Comparison of ENCODE assay signal across 8 cellular contexts in genomic region chr1:958823-959729, GRCh38. TPM values are rescaled to one million over a fixed set of nuclear protein-coding genes. Genes with fewer than 3 reads are reported as not detected.
DNase-seq lines count a peak whose midpoint lies in the region; ATAC-seq and TF ChIP-seq lines count a peak whose summit lies in the region.

Gene NOC2L (minus strand): TSS chr1:959256. CDS start chr1:959240, 16 bp downstream.

- peak; percentile 84 for ATAC-seq in CD4-positive, alpha-beta T cell (ENCODE audit: poor library complexity)
- peak; percentile 63 for ATAC-seq in GM19438 (IDR thresholded peaks at IDR 0.05; ENCODE audit: low read depth, unreplicated experiment)

- intact Hi-C loops in CD4-positive, alpha-beta T cell (cut with DNase I, micrococcal nuclease): loop anchor here in 1 of 2 experiments (5.0 kb wide), 1 partner anchor 52 kb away; no protein-coding TSS in a partner anchor

- H3K4me3 Mint-ChIP-seq in CD4-positive, alpha-beta T cell: peak within 1 kb of the TSS; percentile 90
- peak within 1 kb of the TSS; percentile 94 for H3K4me3 Mint-ChIP-seq in endothelial cell (ENCODE audit: unreplicated experiment)

- no peaks in the 10 kb centered on the region for H3K27me3 Mint-ChIP-seq in CD4-positive, alpha-beta T cell
- peaks cover 12% of the 10 kb centered on the region for H3K27me3 Mint-ChIP-seq in endothelial cell (ENCODE audit: unreplicated experiment)

- CTCF ChIA-PET in CD4-positive, alpha-beta T cell (lab: Charles Lee): interaction anchor here (0.7 to 1.5 kb wide), 3 partner anchors 25 to 90 kb away, joined by 3 to 6 read pairs (median 3); no protein-coding TSS in a partner anchor

- H3K27me3 ChIP-seq in CD4-positive, alpha-beta T cell (ENCODE audit: control insufficient read depth, insufficient read depth, low read length): no peaks in the 10 kb centered on the region
- H3K27me3 ChIP-seq in OCI-LY3 (ENCODE audit: low read depth, low read length) (no peaks in the 10 kb centered on the region), mononuclear cell (ENCODE audit: insufficient read depth, low read length) (no peaks in the 10 kb centered on the region)

- no peaks in the 10 kb centered on the region for H3K9me3 ChIP-seq in CD4-positive, alpha-beta T cell (ENCODE audit: control insufficient read depth, low read length)
- H3K9me3 ChIP-seq in OCI-LY3 (ENCODE audit: insufficient read depth, low read length) (no peaks in the 10 kb centered on the region), mononuclear cell (ENCODE audit: low read depth, low read length) (no peaks in the 10 kb centered on the region)

- peak within 1 kb of the TSS; percentile 86 for H3K9ac ChIP-seq in OCI-LY3 (ENCODE audit: low read length)

- H3K4me1 ChIP-seq in OCI-LY3 (ENCODE audit: low read length): peaks cover 14% of the 10 kb centered on the region
- peaks cover 36% of the 10 kb centered on the region for H3K4me1 ChIP-seq in mononuclear cell (ENCODE audit: insufficient read depth, low read length)

- H3K36me3 ChIP-seq in OCI-LY3 (replicated peaks; ENCODE audit: low read depth, low read length): peaks cover 20% of the 10 kb centered on the region

- peak within 1 kb of the TSS; percentile 97 for H3K4me3 ChIP-seq in OCI-LY3 (ENCODE audit: low read length)
- H3K4me3 ChIP-seq in mononuclear cell (ENCODE audit: low read length): peak within 1 kb of the TSS; percentile 97

- TF ChIP-seq CTCF in CD4-positive, alpha-beta T cell (IDR thresholded peaks at IDR 0.05): no peak
- TF ChIP-seq CTCF in OCI-LY3 (IDR thresholded peaks at IDR 0.05; ENCODE audit: low read depth, low read length) (no peak), endothelial cell (IDR thresholded peaks at IDR 0.05; ENCODE audit: unreplicated experiment) (no peak)

- peak; percentile 88 to 99 (median 97) for DNase-seq in CD4-positive, alpha-beta T cell
- DNase-seq in HS-5 (ENCODE audit: low read depth) (peak; percentile 38), endothelial cell (ENCODE audit: low spot score) (peak; percentile 95)
- DNase-seq in activated CD8-positive, alpha-beta memory T cell treated with anti-CD3 and anti-CD28 coated beads, Interleukin-2, amount 50 U/mL, for 4 hours: peak; percentile 97
- DNase-seq in stimulated activated CD8-positive, alpha-beta memory T cell treated with anti-CD3 and anti-CD28 coated beads, Interleukin-4, amount 100 ng/mL, for 1 hour (ENCODE audit: low read depth in 2 of 2, low spot score in 1 of 2): peak; percentile 95 to 97

- peaks cover 16% of the 10 kb centered on the region for H3K4me1 Mint-ChIP-seq in CD4-positive, alpha-beta T cell (ENCODE audit: low read depth)
- H3K4me1 Mint-ChIP-seq in endothelial cell (ENCODE audit: unreplicated experiment): peaks cover 7% of the 10 kb centered on the region

- 0 out of 2 replicates have a peak, but pooled peaks cover 7% of the 10 kb centered on the region for H4K20me1 ChIP-seq in OCI-LY3 (ENCODE audit: insufficient read depth, low read length)

- POLR2A ChIA-PET in CD4-positive, alpha-beta T cell (lab: Charles Lee): interaction anchor here (0.5 to 1.4 kb wide), 5 partner anchors 21 to 416 kb away, joined by 3 to 6 read pairs (median 3); partner anchors contain the start of gene AURKAIP1

- peaks cover 25% of the 10 kb centered on the region for H3K79me2 ChIP-seq in OCI-LY3 (ENCODE audit: low read length)

- H3K36me3 Mint-ChIP-seq in CD4-positive, alpha-beta T cell (ENCODE audit: low read depth): peaks cover 39% of the 10 kb centered on the region
- peaks cover 22% of the 10 kb centered on the region for H3K36me3 Mint-ChIP-seq in endothelial cell (ENCODE audit: low read depth, unreplicated experiment)

- peak within 1 kb of the TSS; percentile 77; the same call in 1 of the 2 replicates for H2AFZ ChIP-seq in OCI-LY3 (ENCODE audit: low read depth, low read length)

- H3K27ac Mint-ChIP-seq in CD4-positive, alpha-beta T cell: peak within 1 kb of the TSS; percentile 58
- H3K27ac Mint-ChIP-seq in endothelial cell (ENCODE audit: unreplicated experiment): peak within 1 kb of the TSS; percentile 49

- peak within 1 kb of the TSS; percentile 72 for H3K27ac ChIP-seq in CD4-positive, alpha-beta T cell (ENCODE audit: low read depth, low read length)
- H3K27ac ChIP-seq in OCI-LY3 (ENCODE audit: low read length): peak within 1 kb of the TSS; percentile 28; the same call in 1 of the 2 replicates

- H3K4me2 ChIP-seq in OCI-LY3 (ENCODE audit: low read length): peak within 1 kb of the TSS; percentile 85

- H3K9me3 Mint-ChIP-seq in CD4-positive, alpha-beta T cell: no peaks in the 10 kb centered on the region
- no peaks in the 10 kb centered on the region for H3K9me3 Mint-ChIP-seq in endothelial cell (ENCODE audit: unreplicated experiment)

RNA-seq across cellular contexts. Expression of gene NOC2L, which starts in this region (rescaled TPM):
- 10 to 100 TPM; 50.2 to 52.0 TPM for total RNA-seq in CD4-positive, alpha-beta T cell
- total RNA-seq in endothelial cell (ENCODE audit: unreplicated experiment) (56.5 TPM), mononuclear cell (27.2 TPM)

Comparison
In these comparisons a context has a peak if more than half of its experiments do, and no peak if none do; other contexts are left out.
1. Peak in every context shown above with its lines: DNase-seq, ATAC-seq, H3K4me3 ChIP-seq and H3K27ac ChIP-seq.
2. DNase-seq: peak in every context shown above with its lines; median percentile 97 in CD4-positive, alpha-beta T cell; 97 in activated CD8-positive, alpha-beta memory T cell treated with anti-CD3 and anti-CD28 coated beads, Interleukin-2, amount 50 U/mL, for 4 hours; 96 in stimulated activated CD8-positive, alpha-beta memory T cell treated with anti-CD3 and anti-CD28 coated beads, Interleukin-4, amount 100 ng/mL, for 1 hour; 95 in endothelial cell; 38 in HS-5.